1 cellular context compared by ENCODE assay signal in the genomic region with DNA sequence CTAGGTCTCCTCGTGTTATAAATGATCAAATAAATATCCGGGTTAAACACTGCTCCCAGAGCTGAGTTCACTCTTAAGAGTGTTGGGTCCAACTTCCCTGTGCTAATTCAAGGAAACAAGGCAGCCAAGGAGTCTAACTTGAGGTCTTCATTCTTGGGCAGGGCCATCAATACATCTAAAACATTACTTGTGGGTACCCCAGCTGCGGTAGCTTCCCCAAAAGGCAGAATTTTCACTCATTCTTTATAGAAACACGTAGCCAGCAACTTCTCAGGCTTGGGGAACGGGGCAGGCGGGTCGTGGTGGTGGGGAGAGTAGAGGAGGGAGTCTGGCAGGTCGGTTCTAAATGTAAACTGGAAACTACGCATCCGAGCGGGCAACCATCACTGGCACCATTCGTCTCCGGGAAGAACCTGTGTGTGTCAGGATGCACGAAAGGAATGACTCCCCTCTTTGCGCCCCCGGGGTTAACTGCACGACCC.
TF ChIP-seq lines count a peak whose summit lies in the region.

No MANE protein-coding gene starts in this region.

TF ChIP-seq in HepG2, 621 proteins besides CTCF, POLR2A, EP300 and RAD21 (continued from another document and continues in another):
- TF ChIP-seq ZNF331 (CRISPR knock-in tag; IDR thresholded peaks at IDR 0.05), result no peak
- TF ChIP-seq ARID2 (CRISPR knock-in tag; IDR thresholded peaks at IDR 0.05; ENCODE audit: borderline replicate concordance), result 0 out of 2 replicates have a peak, but pooled peaks have one; percentile 39
- TF ChIP-seq, protein P1, sequence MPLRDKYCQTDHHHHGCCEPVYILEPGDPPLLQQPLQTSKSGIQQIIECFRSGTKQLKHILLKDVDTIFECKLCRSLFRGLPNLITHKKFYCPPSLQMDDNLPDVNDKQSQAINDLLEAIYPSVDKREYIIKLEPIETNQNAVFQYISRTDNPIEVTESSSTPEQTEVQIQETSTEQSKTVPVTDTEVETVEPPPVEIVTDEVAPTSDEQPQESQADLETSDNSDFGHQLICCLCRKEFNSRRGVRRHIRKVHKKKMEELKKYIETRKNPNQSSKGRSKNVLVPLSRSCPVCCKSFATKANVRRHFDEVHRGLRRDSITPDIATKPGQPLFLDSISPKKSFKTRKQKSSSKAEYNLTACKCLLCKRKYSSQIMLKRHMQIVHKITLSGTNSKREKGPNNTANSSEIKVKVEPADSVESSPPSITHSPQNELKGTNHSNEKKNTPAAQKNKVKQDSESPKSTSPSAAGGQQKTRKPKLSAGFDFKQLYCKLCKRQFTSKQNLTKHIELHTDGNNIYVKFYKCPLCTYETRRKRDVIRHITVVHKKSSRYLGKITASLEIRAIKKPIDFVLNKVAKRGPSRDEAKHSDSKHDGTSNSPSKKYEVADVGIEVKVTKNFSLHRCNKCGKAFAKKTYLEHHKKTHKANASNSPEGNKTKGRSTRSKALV (CRISPR knock-in tag; IDR thresholded peaks at IDR 0.05), result 0 out of 2 replicates have a peak, but pooled peaks have one; percentile 47
- TF ChIP-seq HNF4A (CRISPR knock-in tag; IDR thresholded peaks at IDR 0.05), result no peak
- TF ChIP-seq SNRNP70 (IDR thresholded peaks at IDR 0.05; ENCODE audit: low read depth, low read length), result no peak
- no peak for TF ChIP-seq HOXA9 (CRISPR knock-in tag; IDR thresholded peaks at IDR 0.05; ENCODE audit: borderline replicate concordance)
- no peak for TF ChIP-seq RFX1 (IDR thresholded peaks at IDR 0.05)
- no peak for TF ChIP-seq SUZ12 (IDR thresholded peaks at IDR 0.05; ENCODE audit: low read depth, low read length)
- TF ChIP-seq ZNF430 (CRISPR knock-in tag; IDR thresholded peaks at IDR 0.05), result no peak
- TF ChIP-seq CEBPG (CRISPR knock-in tag; IDR thresholded peaks at IDR 0.05), result no peak
- no peak for TF ChIP-seq CSRNP1 (CRISPR knock-in tag; IDR thresholded peaks at IDR 0.05)
- TF ChIP-seq JDP2 (CRISPR knock-in tag; IDR thresholded peaks at IDR 0.05; ENCODE audit: borderline replicate concordance), result no peak
- no peak for TF ChIP-seq CENPX (CRISPR knock-in tag; IDR thresholded peaks at IDR 0.05)
- TF ChIP-seq GABPA (IDR thresholded peaks at IDR 0.05; ENCODE audit: low read depth, low read length), result no peak
- TF ChIP-seq GABPA (CRISPR knock-in tag; IDR thresholded peaks at IDR 0.05; ENCODE audit: low read depth), result no peak
- no peak for TF ChIP-seq TEF (CRISPR knock-in tag; IDR thresholded peaks at IDR 0.05)
- TF ChIP-seq DDIT3 (CRISPR knock-in tag; IDR thresholded peaks at IDR 0.05), result no peak
- TF ChIP-seq DRAP1 (CRISPR knock-in tag; IDR thresholded peaks at IDR 0.05), result no peak
- no peak for TF ChIP-seq CHD2 (IDR thresholded peaks at IDR 0.05; ENCODE audit: low read depth, low read length)
- TF ChIP-seq MED8 (CRISPR knock-in tag; IDR thresholded peaks at IDR 0.05; ENCODE audit: insufficient replicate concordance), result no peak
- TF ChIP-seq, protein P2, sequence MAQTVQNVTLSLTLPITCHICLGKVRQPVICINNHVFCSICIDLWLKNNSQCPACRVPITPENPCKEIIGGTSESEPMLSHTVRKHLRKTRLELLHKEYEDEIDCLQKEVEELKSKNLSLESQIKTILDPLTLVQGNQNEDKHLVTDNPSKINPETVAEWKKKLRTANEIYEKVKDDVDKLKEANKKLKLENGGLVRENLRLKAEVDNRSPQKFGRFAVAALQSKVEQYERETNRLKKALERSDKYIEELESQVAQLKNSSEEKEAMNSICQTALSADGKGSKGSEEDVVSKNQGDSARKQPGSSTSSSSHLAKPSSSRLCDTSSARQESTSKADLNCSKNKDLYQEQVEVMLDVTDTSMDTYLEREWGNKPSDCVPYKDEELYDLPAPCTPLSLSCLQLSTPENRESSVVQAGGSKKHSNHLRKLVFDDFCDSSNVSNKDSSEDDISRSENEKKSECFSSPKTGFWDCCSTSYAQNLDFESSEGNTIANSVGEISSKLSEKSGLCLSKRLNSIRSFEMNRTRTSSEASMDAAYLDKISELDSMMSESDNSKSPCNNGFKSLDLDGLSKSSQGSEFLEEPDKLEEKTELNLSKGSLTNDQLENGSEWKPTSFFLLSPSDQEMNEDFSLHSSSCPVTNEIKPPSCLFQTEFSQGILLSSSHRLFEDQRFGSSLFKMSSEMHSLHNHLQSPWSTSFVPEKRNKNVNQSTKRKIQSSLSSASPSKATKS (CRISPR knock-in tag; IDR thresholded peaks at IDR 0.05), result no peak; the same call in 1 of the 2 replicates
- no peak for TF ChIP-seq ZNF839 (CRISPR knock-in tag; IDR thresholded peaks at IDR 0.05; ENCODE audit: borderline replicate concordance)
- TF ChIP-seq ZBTB42 (CRISPR knock-in tag; IDR thresholded peaks at IDR 0.05), result no peak
- TF ChIP-seq ZC3H4 (CRISPR knock-in tag; IDR thresholded peaks at IDR 0.05; ENCODE audit: borderline replicate concordance), result no peak
- TF ChIP-seq NR2F1 (CRISPR knock-in tag; IDR thresholded peaks at IDR 0.05), result no peak
- 0 out of 2 replicates have a peak, but pooled peaks have one; percentile 11 for TF ChIP-seq ZNF629 (CRISPR knock-in tag; conservative IDR thresholded peaks at IDR 0.05)
- no peak for TF ChIP-seq JUNB (CRISPR knock-in tag; IDR thresholded peaks at IDR 0.05; ENCODE audit: borderline replicate concordance)
- no peak for TF ChIP-seq SRSF4 (IDR thresholded peaks at IDR 0.05; ENCODE audit: low read depth, low read length, poor library complexity, severe bottlenecking)
- no peak for TF ChIP-seq ZBTB14 (CRISPR knock-in tag; IDR thresholded peaks at IDR 0.05)
- no peak for TF ChIP-seq ATF2 (CRISPR knock-in tag; IDR thresholded peaks at IDR 0.05)
- TF ChIP-seq SIN3B (IDR thresholded peaks at IDR 0.05; ENCODE audit: low read length), result no peak
- no peak for TF ChIP-seq ZNF382 (CRISPR knock-in tag; IDR thresholded peaks at IDR 0.05; ENCODE audit: borderline replicate concordance)
- TF ChIP-seq ZBTB7B (CRISPR knock-in tag; IDR thresholded peaks at IDR 0.05), result no peak
- no peak for TF ChIP-seq MLX (CRISPR knock-in tag; IDR thresholded peaks at IDR 0.05)
- TF ChIP-seq ZNF781 (CRISPR knock-in tag; IDR thresholded peaks at IDR 0.05; ENCODE audit: borderline replicate concordance, not compliant biosample characterization), result no peak
- no peak for TF ChIP-seq PPARG (CRISPR knock-in tag; conservative IDR thresholded peaks at IDR 0.05)
- TF ChIP-seq ZNF737 (CRISPR knock-in tag; IDR thresholded peaks at IDR 0.05; ENCODE audit: borderline replicate concordance), result no peak
- no peak for TF ChIP-seq NCOA2 (CRISPR knock-in tag; IDR thresholded peaks at IDR 0.05)
- no peak for TF ChIP-seq BRD4 (CRISPR knock-in tag; IDR thresholded peaks at IDR 0.05)
- TF ChIP-seq, protein P3, sequence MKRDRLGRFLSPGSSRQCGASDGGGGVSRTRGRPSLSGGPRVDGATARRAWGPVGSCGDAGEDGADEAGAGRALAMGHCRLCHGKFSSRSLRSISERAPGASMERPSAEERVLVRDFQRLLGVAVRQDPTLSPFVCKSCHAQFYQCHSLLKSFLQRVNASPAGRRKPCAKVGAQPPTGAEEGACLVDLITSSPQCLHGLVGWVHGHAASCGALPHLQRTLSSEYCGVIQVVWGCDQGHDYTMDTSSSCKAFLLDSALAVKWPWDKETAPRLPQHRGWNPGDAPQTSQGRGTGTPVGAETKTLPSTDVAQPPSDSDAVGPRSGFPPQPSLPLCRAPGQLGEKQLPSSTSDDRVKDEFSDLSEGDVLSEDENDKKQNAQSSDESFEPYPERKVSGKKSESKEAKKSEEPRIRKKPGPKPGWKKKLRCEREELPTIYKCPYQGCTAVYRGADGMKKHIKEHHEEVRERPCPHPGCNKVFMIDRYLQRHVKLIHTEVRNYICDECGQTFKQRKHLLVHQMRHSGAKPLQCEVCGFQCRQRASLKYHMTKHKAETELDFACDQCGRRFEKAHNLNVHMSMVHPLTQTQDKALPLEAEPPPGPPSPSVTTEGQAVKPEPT (CRISPR knock-in tag; IDR thresholded peaks at IDR 0.05; ENCODE audit: low read depth), result no peak
- no peak for TF ChIP-seq GLI4 (CRISPR knock-in tag; IDR thresholded peaks at IDR 0.05; ENCODE audit: borderline replicate concordance)
- no peak for TF ChIP-seq ZBTB37 (CRISPR knock-in tag; IDR thresholded peaks at IDR 0.05)
- TF ChIP-seq, protein P4, sequence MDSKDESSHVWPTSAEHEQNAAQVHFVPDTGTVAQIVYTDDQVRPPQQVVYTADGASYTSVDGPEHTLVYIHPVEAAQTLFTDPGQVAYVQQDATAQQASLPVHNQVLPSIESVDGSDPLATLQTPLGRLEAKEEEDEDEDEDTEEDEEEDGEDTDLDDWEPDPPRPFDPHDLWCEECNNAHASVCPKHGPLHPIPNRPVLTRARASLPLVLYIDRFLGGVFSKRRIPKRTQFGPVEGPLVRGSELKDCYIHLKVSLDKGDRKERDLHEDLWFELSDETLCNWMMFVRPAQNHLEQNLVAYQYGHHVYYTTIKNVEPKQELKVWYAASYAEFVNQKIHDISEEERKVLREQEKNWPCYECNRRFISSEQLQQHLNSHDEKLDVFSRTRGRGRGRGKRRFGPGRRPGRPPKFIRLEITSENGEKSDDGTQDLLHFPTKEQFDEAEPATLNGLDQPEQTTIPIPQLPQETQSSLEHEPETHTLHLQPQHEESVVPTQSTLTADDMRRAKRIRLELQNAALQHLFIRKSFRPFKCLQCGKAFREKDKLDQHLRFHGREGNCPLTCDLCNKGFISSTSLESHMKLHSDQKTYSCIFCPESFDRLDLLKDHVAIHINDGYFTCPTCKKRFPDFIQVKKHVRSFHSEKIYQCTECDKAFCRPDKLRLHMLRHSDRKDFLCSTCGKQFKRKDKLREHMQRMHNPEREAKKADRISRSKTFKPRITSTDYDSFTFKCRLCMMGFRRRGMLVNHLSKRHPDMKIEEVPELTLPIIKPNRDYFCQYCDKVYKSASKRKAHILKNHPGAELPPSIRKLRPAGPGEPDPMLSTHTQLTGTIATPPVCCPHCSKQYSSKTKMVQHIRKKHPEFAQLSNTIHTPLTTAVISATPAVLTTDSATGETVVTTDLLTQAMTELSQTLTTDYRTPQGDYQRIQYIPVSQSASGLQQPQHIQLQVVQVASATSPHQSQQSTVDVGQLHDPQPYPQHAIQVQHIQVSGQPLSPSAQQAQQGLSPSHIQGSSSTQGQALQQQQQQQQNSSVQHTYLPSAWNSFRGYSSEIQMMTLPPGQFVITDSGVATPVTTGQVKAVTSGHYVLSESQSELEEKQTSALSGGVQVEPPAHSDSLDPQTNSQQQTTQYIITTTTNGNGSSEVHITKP (CRISPR knock-in tag; IDR thresholded peaks at IDR 0.05; ENCODE audit: low read depth), result no peak
- no peak for TF ChIP-seq PAF1 (CRISPR knock-in tag; IDR thresholded peaks at IDR 0.05)
